In the genomic region with DNA sequence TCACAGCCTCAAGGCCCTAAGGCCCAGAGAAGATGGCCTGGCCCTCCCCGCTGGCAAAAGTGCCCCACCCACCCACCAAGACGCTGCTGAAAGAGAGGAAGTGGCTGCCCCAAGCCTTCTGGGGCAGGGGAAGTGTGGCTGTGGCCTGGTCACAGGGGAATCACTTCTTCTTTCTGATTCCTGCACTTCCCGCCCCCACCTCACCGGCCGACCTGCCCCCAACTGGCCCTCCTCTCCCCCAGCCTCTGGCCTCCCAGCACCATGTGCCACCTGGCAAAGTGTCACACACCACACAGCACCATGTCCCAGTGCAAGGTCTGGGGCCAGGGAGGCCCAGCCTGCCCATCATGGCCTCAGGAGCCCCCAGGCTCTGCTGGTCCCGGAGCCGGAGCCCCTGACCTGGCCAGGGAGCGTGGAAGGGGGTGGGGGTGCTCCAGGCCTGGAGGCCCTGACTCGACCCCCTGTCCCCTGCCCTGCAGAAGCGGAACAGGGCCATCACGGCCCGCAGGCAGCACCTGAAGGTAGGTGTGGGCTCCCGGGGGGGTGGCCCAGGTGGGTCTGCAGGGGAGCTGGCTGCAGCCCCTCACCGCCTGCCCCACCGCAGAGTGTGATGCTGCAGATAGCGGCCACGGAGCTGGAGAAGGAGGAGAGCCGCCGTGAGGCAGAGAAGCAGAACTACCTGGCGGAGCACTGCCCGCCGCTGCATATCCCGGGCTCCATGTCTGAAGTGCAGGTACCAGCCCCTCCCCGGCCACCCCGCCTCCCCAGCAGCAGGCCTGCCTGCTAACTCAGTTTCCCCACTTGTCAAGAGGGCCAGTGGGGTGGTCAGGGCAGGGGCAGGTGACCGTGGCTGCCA, we compare ENCODE assay signal across 12 cellular contexts. TPM values are rescaled to one million over a fixed set of nuclear protein-coding genes. Genes with fewer than 3 reads are reported as not detected.
DNase-seq lines count a peak whose midpoint lies in the region; ATAC-seq, FAIRE-seq and TF ChIP-seq lines count a peak whose summit lies in the region.
"Had no signal": no experiment of that assay in that cellular context is flagged by ENCODE, and none has a peak within 500 bp of the region (broad histone marks: within the 10 kb centered on the region; RNA-seq: fewer than 3 reads in every experiment).

No MANE protein-coding gene starts in this region.

- SMC1A ChIA-PET in GM12878 (lab: Charles Lee; ENCODE audit: uncharacterized antibody, unreplicated experiment), result interaction anchor here (0.7 to 1.4 kb wide), 2 partner anchors 16 to 141 kb away, joined by 3 read pairs; no protein-coding TSS in a partner anchor

- no peaks in the 10 kb centered on the region for H3K9me3 Mint-ChIP-seq in natural killer cell
- no peaks in the 10 kb centered on the region for H3K9me3 Mint-ChIP-seq in activated T-cell treated with anti-CD3 and anti-CD28 coated beads, Interleukin-2, amount 50 U/mL, for 72 hours

- no peaks in the 10 kb centered on the region for H3K79me2 ChIP-seq in GM12878 (ENCODE audit: control insufficient read depth, insufficient read depth, low read length)

- peaks cover 0 to 4% of the 10 kb centered on the region in 2 donors for H3K27me3 Mint-ChIP-seq in natural killer cell (ENCODE audit: low read depth in 2 of 2)
- H3K27me3 Mint-ChIP-seq in activated T-cell treated with anti-CD3 and anti-CD28 coated beads, Interleukin-2, amount 50 U/mL, for 72 hours (ENCODE audit: low read depth), result peaks cover 6% of the 10 kb centered on the region

- peaks cover 28% of the 10 kb centered on the region for H3K4me1 ChIP-seq in GM12878 (ENCODE audit: control insufficient read depth, insufficient read depth, low read length)

- ATAC-seq in HG03175 (IDR thresholded peaks at IDR 0.05; ENCODE audit: unreplicated experiment), result peak; percentile 46
- ATAC-seq in GM12878, result peak; percentile 68
- ATAC-seq in natural killer cell, result peak; percentile 28 to 72 (median 51)
- no peak for ATAC-seq in activated T-cell treated with anti-CD3 and anti-CD28 coated beads, Interleukin-2, amount 50 U/mL, for 72 hours (replicated peaks in 1 of 2)

- RAD21 ChIA-PET in GM12878 (lab: Charles Lee; ENCODE audit: unreplicated experiment), result interaction anchor here (2.0 kb wide), 2 partner anchors 10 to 161 kb away, joined by 10 to 12 read pairs; no protein-coding TSS in a partner anchor

- H3K27ac ChIP-seq in GM12878 (ENCODE audit: control insufficient read depth, insufficient read depth), result no peak overlapping the region

- H4K20me1 ChIP-seq in GM12878 (ENCODE audit: control insufficient read depth, insufficient read depth), result no peaks in the 10 kb centered on the region

- intact Hi-C loops in GM12878 (cut with micrococcal nuclease; ENCODE audit: unreplicated experiment), result loop anchor here (2.0 to 5.0 kb wide), 2 partner anchors 47 to 79 kb away; a partner anchor contains a TSS
- intact Hi-C loops in natural killer cell (cut with micrococcal nuclease), result no loop called here

- H3K27me3 ChIP-seq in GM12878 (replicated peaks in 1 of 2; ENCODE audit: control insufficient read depth in 2 of 2, insufficient read depth in 2 of 2, low read length in 1 of 2), result no peaks in the 10 kb centered on the region; a peak in 1 of 4 replicates

- CTCF ChIA-PET in GM12878 (lab: Yijun Ruan, JAX), result interaction anchor here (0.9 to 1.0 kb wide), 2 partner anchors 8 to 10 kb away, joined by 3 to 4 read pairs; no protein-coding TSS in a partner anchor

- 32% methylated on average over 15 of the region's 26 CpGs for WGBS in GM12878 (ENCODE audit: insufficient coverage, insufficient replicate concordance, low lambda C conversion rate, missing lambda C conversion rate)

- in situ Hi-C loops in GM12878 (cut with MboI), result no loop called here

- no peak for TF ChIP-seq EP300 in GM12878 (IDR thresholded peaks at IDR 0.05; ENCODE audit: borderline replicate concordance in 1 of 2, control insufficient read depth in 1 of 2, low read depth in 2 of 2, low read length in 2 of 2)

- H3K36me3 Mint-ChIP-seq in natural killer cell, result no peaks in the 10 kb centered on the region
- no peaks in the 10 kb centered on the region for H3K36me3 Mint-ChIP-seq in activated T-cell treated with anti-CD3 and anti-CD28 coated beads, Interleukin-2, amount 50 U/mL, for 72 hours (ENCODE audit: insufficient read depth in 2 of 2)

- peak overlapping the region; percentile 16; the same call in 1 of the 2 replicates for H3K4me3 ChIP-seq in GM12878

- BruUV-seq in GM12878 (replicated peaks; lab: Mats Ljungman, UMichigan), result no TSS peak

- TF ChIP-seq POLR2A in GM12892 (IDR thresholded peaks at IDR 0.05; ENCODE audit: low read depth, low read length) (no peak), GM12878 (IDR thresholded peaks at IDR 0.05; ENCODE audit: low read depth, low read length) (no peak)

- TF ChIP-seq CTCF in GM12878 (IDR thresholded peaks at IDR 0.05 in 2 of 3, conservative IDR thresholded peaks at IDR 0.05 in 1 of 3; ENCODE audit: control insufficient read depth in 2 of 3, extremely low read depth in 1 of 3, insufficient read depth in 1 of 3, low read depth in 3 of 3, low read length in 3 of 3) (no peak), natural killer cell (IDR thresholded peaks at IDR 0.05) (no peak)

- no peak overlapping the region for H2AFZ ChIP-seq in GM12878 (ENCODE audit: control insufficient read depth, low read depth, low read length)

- TF ChIP-seq RAD21 in GM12878 (IDR thresholded peaks at IDR 0.05; ENCODE audit: insufficient read depth, low read depth, low read length), result no peak

- DNase-seq in GM12892 (ENCODE audit: insufficient read length), result peak; percentile 79
- no peak for DNase-seq in GM12878 (ENCODE audit: low read depth, low spot score)
- no peak for DNase-seq in natural killer cell
- DNase-seq in ecto neural progenitor cell (ENCODE audit: low spot score), result no peak
- DNase-seq in DMS79 treated with DMSO at 0.1 percent for 48 hours (lab: John Stamatoyannopoulos, UW), result no peak
- DNase-seq in activated T-cell treated with anti-CD3 and anti-CD28 coated beads, Interleukin-2, amount 50 U/mL, for 72 hours, result no peak
- no peak for DNase-seq in NCI-H2081 treated with DMSO at 0.1 percent for 48 hours (lab: John Stamatoyannopoulos, UW)
- DNase-seq: activated CD4-positive, alpha-beta T cell treated with anti-CD3 and anti-CD28 coated beads, Interleukin-2, amount 50 U/mL, for 48 hours; EL; NCI-H446 treated with DMSO at 0.1 percent for 48 hours; stimulated activated CD4-positive, alpha-beta T cell treated with anti-CD3 and anti-CD28 coated beads, Interleukin-2, amount 100 ng/mL, for 24 hours had no signal

- peak overlapping the region; percentile 35 for H3K4me3 Mint-ChIP-seq in natural killer cell
- H3K4me3 Mint-ChIP-seq in activated T-cell treated with anti-CD3 and anti-CD28 coated beads, Interleukin-2, amount 50 U/mL, for 72 hours, result no peak overlapping the region

- H3K9me3 ChIP-seq in GM12878 (replicated peaks; ENCODE audit: control insufficient read depth, insufficient read depth, low read length), result no peaks in the 10 kb centered on the region

- H3K4me2 ChIP-seq in GM12878 (ENCODE audit: control insufficient read depth, insufficient read depth), result peak overlapping the region; percentile 44; the same call in 1 of the 2 replicates

- H3K36me3 ChIP-seq in GM12878 (ENCODE audit: control insufficient read depth in 2 of 2, insufficient read depth in 2 of 2, low read length in 1 of 2), result no peaks in the 10 kb centered on the region

- POLR2A ChIA-PET in GM12878 (lab: Charles Lee), result interaction anchor here (0.6 to 1.0 kb wide), 2 partner anchors 10 to 298 kb away, joined by 4 to 6 read pairs; no protein-coding TSS in a partner anchor

- peaks cover 21 to 45% of the 10 kb centered on the region in 2 donors for H3K4me1 Mint-ChIP-seq in natural killer cell
- peaks cover 25% of the 10 kb centered on the region for H3K4me1 Mint-ChIP-seq in activated T-cell treated with anti-CD3 and anti-CD28 coated beads, Interleukin-2, amount 50 U/mL, for 72 hours (ENCODE audit: low read depth)

- FAIRE-seq in GM12892 (lab: Jason Lieb, UNC), result peak; percentile 89
- FAIRE-seq in GM12878 (lab: Jason Lieb, UNC), result peak; percentile 73

- no peak overlapping the region for H3K9ac ChIP-seq in GM12878 (ENCODE audit: control insufficient read depth, insufficient read depth, low read length)

- peak overlapping the region in 1 of 2 donors; percentile 75 for H3K27ac Mint-ChIP-seq in natural killer cell
- H3K27ac Mint-ChIP-seq in activated T-cell treated with anti-CD3 and anti-CD28 coated beads, Interleukin-2, amount 50 U/mL, for 72 hours, result no peak overlapping the region

RNA-seq across cellular contexts. Expression of a gene that starts 1.4 kb away (rescaled TPM):
- polyA plus RNA-seq in GM12892 (2012; ENCODE audit: missing spikeins), result 0.76 TPM
- not detected in 2 replicates for total RNA-seq in GM12878 (2013; cell fraction: nucleolus; rRNA removed)
- 0.76 and 0.79 TPM in 2 replicates for total RNA-seq in GM12878 (2014; rRNA removed)
- total RNA-seq in GM12878 (2014; rRNA removed; fragmentation: Illumina TruSeq; extraction: Trizol), result 0.37 TPM in 1 of 2 replicates, not detected in the other
- 0.38 and 0.61 TPM in 2 replicates for total RNA-seq in GM12878 (2021)
- not detected for polyA plus RNA-seq in GM12878 (2011; ENCODE audit: low read depth)
- polyA plus RNA-seq in GM12878 (2011; rRNA removed), result 0.35 TPM in 1 of 2 replicates, not detected in the other
- polyA plus RNA-seq in GM12878 (2011; cell fraction: cytosol; rRNA removed), result 0.17 and 0.24 TPM in 2 replicates
- 0.57 and 0.87 TPM in 2 replicates for polyA plus RNA-seq in GM12878 (2011; cell fraction: nucleus; rRNA removed)
- 0.72 and 0.80 TPM in 2 replicates for polyA plus RNA-seq in GM12878 (2012)
- polyA plus RNA-seq in GM12878 (2014; fragmentation: Illumina TruSeq; extraction: Trizol), result not detected in 2 replicates
- polyA plus RNA-seq in GM12878 (2014; fragmentation: Nextera tagmentation; extraction: Ambion mirVana), result under 1 TPM; 0.14 to 0.33 TPM
- 0.37 and 0.56 TPM in 2 replicates for polyA plus RNA-seq in GM12878 (2014; rRNA removed)
- polyA plus RNA-seq in GM12878 (2016; fragmentation: Nextera tagmentation; extraction: Ambion mirVana), result not detected
- polyA minus RNA-seq in GM12878 (2011; rRNA and poly(A)+ RNA removed), result 1.1 TPM in 1 of 2 replicates, not detected in the other
- not detected in 2 replicates for polyA minus RNA-seq in GM12878 (2011; cell fraction: cytosol; rRNA and poly(A)+ RNA removed)
- not detected in 2 replicates for polyA minus RNA-seq in GM12878 (2011; cell fraction: nucleus; rRNA and poly(A)+ RNA removed)
- total RNA-seq in natural killer cell, result 1 to 10 TPM; 1.2 to 5.4 (median 3.6) TPM
- 1 to 10 TPM; 1.2 TPM for total RNA-seq in activated T-cell treated with anti-CD3 and anti-CD28 coated beads, Interleukin-2, amount 50 U/mL, for 72 hours

RNA-seq across cellular contexts. Expression of a gene that starts 5.4 kb away (rescaled TPM):
- 0.38 TPM for polyA plus RNA-seq in GM12892 (2012; ENCODE audit: missing spikeins)
- not detected in 2 replicates for total RNA-seq in GM12878 (2013; cell fraction: nucleolus; rRNA removed)
- total RNA-seq in GM12878 (2014; rRNA removed) (not detected in 2 replicates), GM12878 (2014; rRNA removed; fragmentation: Illumina TruSeq; extraction: Trizol) (not detected in 2 replicates), GM12878 (2021) (0.19 TPM in 1 of 2 replicates, not detected in the other), natural killer cell (not detected)
- polyA plus RNA-seq in GM12878 (2011; ENCODE audit: low read depth), result 0.16 TPM
- polyA plus RNA-seq in GM12878 (2011; rRNA removed) (not detected in 2 replicates), GM12878 (2014; fragmentation: Illumina TruSeq; extraction: Trizol) (not detected in 2 replicates), GM12878 (2014; fragmentation: Nextera tagmentation; extraction: Ambion mirVana) (not detected), GM12878 (2014; rRNA removed) (0.44 TPM in 1 of 2 replicates, not detected in the other), GM12878 (2016; fragmentation: Nextera tagmentation; extraction: Ambion mirVana) (not detected)
- polyA plus RNA-seq in GM12878 (2011; cell fraction: cytosol; rRNA removed), result 0.09 TPM in 1 of 2 replicates, not detected in the other
- polyA plus RNA-seq in GM12878 (2011; cell fraction: nucleus; rRNA removed), result 1.3 and 1.4 TPM in 2 replicates
- polyA plus RNA-seq in GM12878 (2012), result 0.16 and 0.46 TPM in 2 replicates
- not detected in 2 replicates for polyA minus RNA-seq in GM12878 (2011; rRNA and poly(A)+ RNA removed)
- polyA minus RNA-seq in GM12878 (2011; cell fraction: cytosol; rRNA and poly(A)+ RNA removed), result not detected in 2 replicates
- polyA minus RNA-seq in GM12878 (2011; cell fraction: nucleus; rRNA and poly(A)+ RNA removed), result 0.19 TPM in 1 of 2 replicates, not detected in the other
- not detected for total RNA-seq in activated T-cell treated with anti-CD3 and anti-CD28 coated beads, Interleukin-2, amount 50 U/mL, for 72 hours

RNA-seq across cellular contexts. Expression of a gene that starts 12.7 kb away (rescaled TPM):
- 302 TPM for polyA plus RNA-seq in GM12892 (2012; ENCODE audit: missing spikeins)
- 108 and 116 TPM in 2 replicates for total RNA-seq in GM12878 (2013; cell fraction: nucleolus; rRNA removed)
- total RNA-seq in GM12878 (2014; rRNA removed) (374 and 409 TPM in 2 replicates), GM12878 (2014; rRNA removed; fragmentation: Illumina TruSeq; extraction: Trizol) (152 and 171 TPM in 2 replicates), GM12878 (2021) (478 and 488 TPM in 2 replicates), natural killer cell (100 to 1,000 TPM; 487 to 595 (median 536) TPM)
- 194 TPM for polyA plus RNA-seq in GM12878 (2011; ENCODE audit: low read depth)
- polyA plus RNA-seq in GM12878 (2011; rRNA removed) (156 and 283 TPM in 2 replicates), GM12878 (2014; fragmentation: Illumina TruSeq; extraction: Trizol) (109 and 328 TPM in 2 replicates), GM12878 (2014; fragmentation: Nextera tagmentation; extraction: Ambion mirVana) (10 to 100 TPM; 19.2 to 34.2 TPM), GM12878 (2014; rRNA removed) (411 and 535 TPM in 2 replicates), GM12878 (2016; fragmentation: Nextera tagmentation; extraction: Ambion mirVana) (100 to 1,000 TPM; 442 to 487 TPM)
- polyA plus RNA-seq in GM12878 (2011; cell fraction: cytosol; rRNA removed), result 242 and 323 TPM in 2 replicates
- polyA plus RNA-seq in GM12878 (2011; cell fraction: nucleus; rRNA removed), result 182 and 199 TPM in 2 replicates
- polyA plus RNA-seq in GM12878 (2012), result 365 and 472 TPM in 2 replicates
- polyA minus RNA-seq in GM12878 (2011; rRNA and poly(A)+ RNA removed), result 57.7 and 106 TPM in 2 replicates
- polyA minus RNA-seq in GM12878 (2011; cell fraction: cytosol; rRNA and poly(A)+ RNA removed), result 52.5 and 54.1 TPM in 2 replicates
- polyA minus RNA-seq in GM12878 (2011; cell fraction: nucleus; rRNA and poly(A)+ RNA removed), result 14.3 and 28.3 TPM in 2 replicates
- total RNA-seq in activated T-cell treated with anti-CD3 and anti-CD28 coated beads, Interleukin-2, amount 50 U/mL, for 72 hours, result 100 to 1,000 TPM; 301 to 312 TPM

RNA-seq across cellular contexts. Expression of a gene that starts 51.5 kb away (rescaled TPM):
- polyA plus RNA-seq in GM12892 (2012; ENCODE audit: missing spikeins), result 2.0 TPM
- total RNA-seq in GM12878 (2013; cell fraction: nucleolus; rRNA removed), result not detected in 2 replicates
- not detected in 2 replicates for total RNA-seq in GM12878 (2014; rRNA removed)
- total RNA-seq in GM12878 (2014; rRNA removed; fragmentation: Illumina TruSeq; extraction: Trizol), result not detected in 2 replicates
- not detected in 2 replicates for total RNA-seq in GM12878 (2021)
- polyA plus RNA-seq in GM12878 (2011; ENCODE audit: low read depth), result 3.0 TPM
- polyA plus RNA-seq in GM12878 (2011; rRNA removed), result not detected in 2 replicates
- 0.01 TPM in 1 of 2 replicates, not detected in the other for polyA plus RNA-seq in GM12878 (2011; cell fraction: cytosol; rRNA removed)
- not detected in 2 replicates for polyA plus RNA-seq in GM12878 (2011; cell fraction: nucleus; rRNA removed)
- 6.1 and 10.8 TPM in 2 replicates for polyA plus RNA-seq in GM12878 (2012)
- not detected in 2 replicates for polyA plus RNA-seq in GM12878 (2014; fragmentation: Illumina TruSeq; extraction: Trizol)
- polyA plus RNA-seq in GM12878 (2014; fragmentation: Nextera tagmentation; extraction: Ambion mirVana), result under 1 TPM in 1 of 2 experiments, not detected in 1; 0.02 TPM
- 0.03 TPM in 2 replicates for polyA plus RNA-seq in GM12878 (2014; rRNA removed)
- polyA plus RNA-seq in GM12878 (2016; fragmentation: Nextera tagmentation; extraction: Ambion mirVana), result 1 to 10 TPM in 1 of 2 experiments, under 1 TPM in 1; 0.74 to 1.0 TPM
- not detected in 2 replicates for polyA minus RNA-seq in GM12878 (2011; rRNA and poly(A)+ RNA removed)
- polyA minus RNA-seq in GM12878 (2011; cell fraction: cytosol; rRNA and poly(A)+ RNA removed), result not detected in 2 replicates
- polyA minus RNA-seq in GM12878 (2011; cell fraction: nucleus; rRNA and poly(A)+ RNA removed), result not detected in 2 replicates
- total RNA-seq in natural killer cell, result under 1 TPM in 2 of 3 donors, not detected in 1; 0.14 to 0.32 TPM
- not detected for total RNA-seq in activated T-cell treated with anti-CD3 and anti-CD28 coated beads, Interleukin-2, amount 50 U/mL, for 72 hours

Comparison
In these comparisons a context has a peak if more than half of its experiments do, and no peak if none do; other contexts are left out.
1. ATAC-seq: peak in HG03175 (single experiment), GM12878 (single experiment) and natural killer cell (3 of 3); none in activated T-cell treated with anti-CD3 and anti-CD28 coated beads, Interleukin-2, amount 50 U/mL, for 72 hours (0 of 2).